In the genomic region with DNA sequence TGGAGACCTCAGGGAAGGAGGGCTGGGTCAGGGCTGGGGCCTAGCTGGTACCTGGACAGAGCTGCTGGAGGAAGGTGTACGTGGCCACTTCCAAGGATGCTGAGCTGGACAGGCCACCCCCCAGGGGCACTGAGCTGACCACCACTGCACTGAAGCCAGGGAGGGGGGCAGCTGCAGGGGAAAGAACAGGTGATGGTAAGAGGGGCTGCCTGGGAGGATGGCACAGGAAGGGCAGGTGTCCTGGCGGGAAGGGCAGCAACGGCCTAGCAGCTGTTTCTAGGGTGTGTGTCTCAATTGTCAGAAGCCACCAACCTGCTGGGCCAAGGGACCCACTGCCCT, we compare ENCODE assay signal across 15 cellular contexts. TPM values are rescaled to one million over a fixed set of nuclear protein-coding genes. Genes with fewer than 3 reads are reported as not detected.
DNase-seq lines count a peak whose midpoint lies in the region; ATAC-seq and TF ChIP-seq lines count a peak whose summit lies in the region.
"Had no signal": no experiment of that assay in that cellular context is flagged by ENCODE, and none has a peak within 500 bp of the region (broad histone marks: within the 10 kb centered on the region; RNA-seq: fewer than 3 reads in every experiment).

No MANE protein-coding gene starts in this region.

- CTCF ChIA-PET in HCT116 (lab: Charles Lee) (interaction anchor here (0.5 to 7.9 kb wide), 6 partner anchors 15 to 442 kb away, joined by 3 to 73 read pairs (median 3); a partner anchor contains a TSS), PC-3 (lab: Charles Lee) (no interaction called here)

- no peaks in the 10 kb centered on the region for H3K9me3 Mint-ChIP-seq in activated T-cell treated with anti-CD3 and anti-CD28 coated beads, Interleukin-2, amount 50 U/mL, for 24 hours
- no peaks in the 10 kb centered on the region for H3K9me3 Mint-ChIP-seq in central memory CD8-positive, alpha-beta T cell
- H3K9me3 Mint-ChIP-seq in progenitor cell of endocrine pancreas (ENCODE audit: low read depth), result no peaks in the 10 kb centered on the region
- H3K9me3 Mint-ChIP-seq: H9; stimulated activated naive CD8-positive, alpha-beta T cell treated with anti-CD3 and anti-CD28 coated beads, Interleukin-15, Interleukin-2, amounts not matched to agents 100 ng/mL and 50 ng/mL, for 24 hours had no signal

- peaks cover 21% of the 10 kb centered on the region for H3K4me1 Mint-ChIP-seq in activated T-cell treated with anti-CD3 and anti-CD28 coated beads, Interleukin-2, amount 50 U/mL, for 24 hours (ENCODE audit: low read depth)
- peaks cover 22% of the 10 kb centered on the region for H3K4me1 Mint-ChIP-seq in central memory CD8-positive, alpha-beta T cell
- H3K4me1 Mint-ChIP-seq in progenitor cell of endocrine pancreas (ENCODE audit: low read depth), result peaks cover 3% of the 10 kb centered on the region

- POLR2A ChIA-PET in HCT116 (lab: Charles Lee) (interaction anchor here (0.6 to 4.3 kb wide), 3 partner anchors 14 to 163 kb away, joined by 3 to 74 read pairs (median 7); a partner anchor contains a TSS), PC-3 (lab: Charles Lee; ENCODE audit: unreplicated experiment) (no interaction called here)

- H2AFZ ChIP-seq in HCT116 (ENCODE audit: low read depth, low read length, poor library complexity, severe bottlenecking) (no peak overlapping the region), PC-3 (ENCODE audit: low read length) (no peak overlapping the region)

- DNase-seq in activated T-cell treated with anti-CD3 and anti-CD28 coated beads, Interleukin-2, amount 50 U/mL, for 24 hours, result no peak
- no peak for DNase-seq in activated T-cell treated with anti-CD3 and anti-CD28 coated beads, Interleukin-2, amount 50 U/mL, for 48 hours
- no peak for DNase-seq in HCT116 (ENCODE audit: low read depth, low spot score)
- no peak for DNase-seq in central memory CD8-positive, alpha-beta T cell (ENCODE audit: low spot score in 2 of 2)
- no peak for DNase-seq in progenitor cell of endocrine pancreas (ENCODE audit: low spot score, unreplicated experiment)
- no peak for DNase-seq in ACHN
- DNase-seq in PC-3, result no peak
- no peak for DNase-seq in retina
- DNase-seq: central memory CD4-positive, alpha-beta T cell; GF-D8; left cardiac atrium; NCI-H1436 treated with DMSO at 0.1 percent for 48 hours; NCI-H2227 treated with DMSO at 0.1 percent for 48 hours had no signal

- H3K4me1 ChIP-seq in HCT116 (ENCODE audit: control insufficient read depth in 1 of 2, insufficient read depth in 2 of 2, low read length in 2 of 2), result peaks cover 13 to 34% of the 10 kb centered on the region in 2 experiments
- H3K4me1 ChIP-seq in PC-3 (ENCODE audit: insufficient read depth, low read length), result peaks cover 11% of the 10 kb centered on the region

- H3K9ac ChIP-seq in HCT116 (ENCODE audit: low read length) (no peak overlapping the region), PC-3 (ENCODE audit: low read length) (no peak overlapping the region)

- H3K79me2 ChIP-seq in HCT116 (ENCODE audit: insufficient read depth, low read length), result 0 out of 2 replicates have a peak, but pooled peaks cover 6% of the 10 kb centered on the region
- H3K79me2 ChIP-seq in PC-3 (ENCODE audit: low read length), result peaks cover 5% of the 10 kb centered on the region; the same call in 1 of the 2 replicates

- H3K4me3 ChIP-seq in HCT116 (replicated peaks in 1 of 2; ENCODE audit: low read depth in 1 of 2, low read length in 2 of 2) (no peak overlapping the region), PC-3 (ENCODE audit: low read length) (no peak overlapping the region)

- RAD21 ChIA-PET in HCT116 (lab: Charles Lee; ENCODE audit: low non-redundant PET in 1 of 2, low total read pairs in 2 of 2, uncharacterized antibody in 2 of 2, unreplicated experiment in 2 of 2), result no interaction called here

- H3K9me2 ChIP-seq in HCT116 (ENCODE audit: insufficient read depth) (no peaks in the 10 kb centered on the region), PC-3 (replicated peaks; ENCODE audit: low read length) (no peaks in the 10 kb centered on the region)

- no peaks in the 10 kb centered on the region for H3K27me3 Mint-ChIP-seq in activated T-cell treated with anti-CD3 and anti-CD28 coated beads, Interleukin-2, amount 50 U/mL, for 24 hours
- no peaks in the 10 kb centered on the region for H3K27me3 Mint-ChIP-seq in central memory CD8-positive, alpha-beta T cell
- peaks cover 5% of the 10 kb centered on the region for H3K27me3 Mint-ChIP-seq in progenitor cell of endocrine pancreas
- H3K27me3 Mint-ChIP-seq: stimulated activated naive CD8-positive, alpha-beta T cell treated with anti-CD3 and anti-CD28 coated beads, Interleukin-15, Interleukin-2, amounts not matched to agents 100 ng/mL and 50 ng/mL, for 24 hours had no signal

- BruUV-seq in HCT116 (replicated peaks; lab: Mats Ljungman, UMichigan) (no TSS peak), PC-3 (replicated peaks; lab: Mats Ljungman, UMichigan) (no TSS peak)

- no peaks in the 10 kb centered on the region for H3K9me3 ChIP-seq in HCT116 (ENCODE audit: control insufficient read depth in 1 of 2, insufficient read depth in 1 of 2, low read depth in 1 of 2, low read length in 2 of 2)
- no peaks in the 10 kb centered on the region for H3K9me3 ChIP-seq in PC-3 (ENCODE audit: low read length)

- in situ Hi-C loops in ACHN (cut with HindIII; ENCODE audit: low pct_ligation_motif_present, low pct_unique_long_range_greater_than_20kb, low sequenced_read_pairs), result no loop called here

- H3K36me3 ChIP-seq in HCT116 (ENCODE audit: control insufficient read depth in 1 of 2, insufficient read depth in 2 of 2, low read length in 2 of 2) (peaks cover 0 to 8% of the 10 kb centered on the region in 2 experiments; a peak in 1 of 4 replicates), PC-3 (ENCODE audit: low read depth, low read length) (peaks cover 2% of the 10 kb centered on the region; the same call in 1 of the 2 replicates)

- intact Hi-C loops in HCT116 (cut with micrococcal nuclease), result no loop called here
- intact Hi-C loops in PC-3 (cut with micrococcal nuclease), result no loop called here

- H3K27me3 ChIP-seq in HCT116 (ENCODE audit: insufficient read depth, low read length) (no peaks in the 10 kb centered on the region), PC-3 (ENCODE audit: low read length) (no peaks in the 10 kb centered on the region)

- no peaks in the 10 kb centered on the region for H4K20me1 ChIP-seq in HCT116 (ENCODE audit: insufficient read depth)
- H4K20me1 ChIP-seq in PC-3 (ENCODE audit: low read length), result no peaks in the 10 kb centered on the region

- no peak for TF ChIP-seq POLR2A in HCT116 (IDR thresholded peaks at IDR 0.05; ENCODE audit: borderline replicate concordance, extremely low read depth, insufficient read depth, insufficient read length)

- ATAC-seq in HCT116 (no peak), PC-3 (no peak)
- no peak for ATAC-seq in central memory CD8-positive, alpha-beta T cell (replicated peaks; ENCODE audit: extremely low read depth, poor library complexity, severe bottlenecking)
- ATAC-seq: left cardiac atrium had no signal

- no peak overlapping the region for H3K27ac Mint-ChIP-seq in activated T-cell treated with anti-CD3 and anti-CD28 coated beads, Interleukin-2, amount 50 U/mL, for 24 hours
- H3K27ac Mint-ChIP-seq in central memory CD8-positive, alpha-beta T cell (ENCODE audit: low read depth), result no peak overlapping the region
- no peak overlapping the region for H3K27ac Mint-ChIP-seq in progenitor cell of endocrine pancreas
- H3K27ac Mint-ChIP-seq: H9 had no signal

- no peak for TF ChIP-seq CTCF in HCT116 (IDR thresholded peaks at IDR 0.05 in 2 of 3, conservative IDR thresholded peaks at IDR 0.05 in 1 of 3; ENCODE audit: borderline replicate concordance in 1 of 3, insufficient read depth in 1 of 3, low read depth in 2 of 3, low read length in 2 of 3)
- no peak for TF ChIP-seq CTCF in progenitor cell of endocrine pancreas (IDR thresholded peaks at IDR 0.05; ENCODE audit: unreplicated experiment)
- no peak for TF ChIP-seq CTCF in PC-3 (conservative IDR thresholded peaks at IDR 0.05; ENCODE audit: low read depth, low read length)

- peaks cover 20% of the 10 kb centered on the region for H3K36me3 Mint-ChIP-seq in activated T-cell treated with anti-CD3 and anti-CD28 coated beads, Interleukin-2, amount 50 U/mL, for 24 hours (ENCODE audit: low read depth)
- H3K36me3 Mint-ChIP-seq in central memory CD8-positive, alpha-beta T cell (ENCODE audit: insufficient read depth), result peaks cover 2% of the 10 kb centered on the region
- H3K36me3 Mint-ChIP-seq in progenitor cell of endocrine pancreas (ENCODE audit: insufficient read depth), result no peaks in the 10 kb centered on the region

- TF ChIP-seq RAD21 in HCT116 (IDR thresholded peaks at IDR 0.05; ENCODE audit: low read depth), result no peak

- H3K4me3 Mint-ChIP-seq in activated T-cell treated with anti-CD3 and anti-CD28 coated beads, Interleukin-2, amount 50 U/mL, for 24 hours, result peak overlapping the region; percentile 82
- peak overlapping the region; percentile 63 for H3K4me3 Mint-ChIP-seq in central memory CD8-positive, alpha-beta T cell
- H3K4me3 Mint-ChIP-seq in progenitor cell of endocrine pancreas (ENCODE audit: low read depth), result peak overlapping the region; percentile 16

- peak overlapping the region; percentile 100; the same call in 1 of the 2 replicates for H3K4me2 ChIP-seq in HCT116 (ENCODE audit: low read length)
- H3K4me2 ChIP-seq in PC-3 (ENCODE audit: low read length), result no peak overlapping the region; the same call in 1 of the 2 replicates

- H3K27ac ChIP-seq in HCT116 (ENCODE audit: low read depth, low read length), result peak overlapping the region; percentile 78; the same call in 1 of the 2 replicates
- H3K27ac ChIP-seq in PC-3 (ENCODE audit: low read length), result no peak overlapping the region

- no peaks in the 10 kb centered on the region for H3F3A ChIP-seq in PC-3 (ENCODE audit: low read length, unreplicated experiment)

TF ChIP-seq in HCT116, 20 proteins besides CTCF, POLR2A, EP300 and RAD21:
- TF ChIP-seq ZFX (IDR thresholded peaks at IDR 0.05), result no peak; the same call in 1 of the 2 replicates
- no peak for TF ChIP-seq CBX3 (IDR thresholded peaks at IDR 0.05; ENCODE audit: low read depth)
- no peak for TF ChIP-seq JUND (IDR thresholded peaks at IDR 0.05)
- no peak for TF ChIP-seq SIN3A (IDR thresholded peaks at IDR 0.05; ENCODE audit: low read depth)
- no peak for TF ChIP-seq EZH2 (IDR thresholded peaks at IDR 0.05)
- TF ChIP-seq EGR1 (IDR thresholded peaks at IDR 0.05; ENCODE audit: low read depth), result no peak

RNA-seq across cellular contexts. Expression of a gene that starts 1.8 kb away (rescaled TPM):
- total RNA-seq in HCT116 (2021; ENCODE audit: unreplicated experiment) (57.8 TPM), progenitor cell of endocrine pancreas (11.2 and 12.7 TPM in 2 replicates), PC-3 (2014; rRNA removed) (64.9 and 75.0 TPM in 2 replicates)
- polyA plus RNA-seq in HCT116 (2012), result 64.9 and 68.3 TPM in 2 replicates

RNA-seq across cellular contexts. Expression of a gene that starts 21.4 kb away (rescaled TPM):
- 40.6 TPM for total RNA-seq in HCT116 (2021; ENCODE audit: unreplicated experiment)
- polyA plus RNA-seq in HCT116 (2012), result 25.7 and 28.3 TPM in 2 replicates
- 70.0 and 72.8 TPM in 2 replicates for total RNA-seq in progenitor cell of endocrine pancreas
- total RNA-seq in PC-3 (2014; rRNA removed), result 21.8 and 22.9 TPM in 2 replicates

RNA-seq across cellular contexts. Expression of a gene that starts 42.0 kb away (rescaled TPM):
- total RNA-seq in HCT116 (2021; ENCODE audit: unreplicated experiment) (568 TPM), progenitor cell of endocrine pancreas (9.7 and 14.8 TPM in 2 replicates), PC-3 (2014; rRNA removed) (273 and 362 TPM in 2 replicates)
- polyA plus RNA-seq in HCT116 (2012), result 727 and 809 TPM in 2 replicates

Comparison
In these comparisons a context has a peak if more than half of its experiments do, and no peak if none do; other contexts are left out.
1. H3K4me3 Mint-ChIP-seq: peak in every context shown above with its lines; median percentile 82 in activated T-cell treated with anti-CD3 and anti-CD28 coated beads, Interleukin-2, amount 50 U/mL, for 24 hours; 63 in central memory CD8-positive, alpha-beta T cell; 16 in progenitor cell of endocrine pancreas.
2. RNA of a gene that starts 42.0 kb away (total RNA-seq): 568 TPM in HCT116 (single experiment) and 273 to 362 TPM in PC-3; 9.7 to 14.8 TPM in progenitor cell of endocrine pancreas; every median in the first group is over 10 times any median in the second.